ENCODE assay signal across 3 cellular contexts in the genomic region with DNA sequence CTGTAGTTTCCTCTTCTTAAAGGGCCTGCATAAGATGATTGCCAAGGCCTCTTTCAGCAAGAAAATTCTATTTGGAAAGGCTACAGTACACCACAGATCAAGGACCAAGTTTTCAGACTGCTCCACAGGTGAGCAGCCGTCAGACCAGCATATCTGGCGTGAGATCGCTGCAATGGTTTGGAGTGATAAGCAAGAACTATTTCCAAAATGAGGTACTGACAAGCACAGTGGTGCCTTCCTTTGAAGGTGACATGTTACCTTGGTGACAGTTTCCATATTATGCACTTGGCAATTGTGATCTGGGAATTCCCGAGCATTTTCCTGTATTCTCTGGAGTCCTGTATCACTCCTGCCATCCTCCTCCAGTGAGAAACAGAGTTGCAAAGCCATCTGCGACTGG.
TF ChIP-seq lines count a peak whose summit lies in the region.

No MANE protein-coding gene starts in this region.

TF ChIP-seq in GM23338, 12 proteins besides CTCF, POLR2A, EP300 and RAD21 (continues in another document):
- TF ChIP-seq, protein P1, sequence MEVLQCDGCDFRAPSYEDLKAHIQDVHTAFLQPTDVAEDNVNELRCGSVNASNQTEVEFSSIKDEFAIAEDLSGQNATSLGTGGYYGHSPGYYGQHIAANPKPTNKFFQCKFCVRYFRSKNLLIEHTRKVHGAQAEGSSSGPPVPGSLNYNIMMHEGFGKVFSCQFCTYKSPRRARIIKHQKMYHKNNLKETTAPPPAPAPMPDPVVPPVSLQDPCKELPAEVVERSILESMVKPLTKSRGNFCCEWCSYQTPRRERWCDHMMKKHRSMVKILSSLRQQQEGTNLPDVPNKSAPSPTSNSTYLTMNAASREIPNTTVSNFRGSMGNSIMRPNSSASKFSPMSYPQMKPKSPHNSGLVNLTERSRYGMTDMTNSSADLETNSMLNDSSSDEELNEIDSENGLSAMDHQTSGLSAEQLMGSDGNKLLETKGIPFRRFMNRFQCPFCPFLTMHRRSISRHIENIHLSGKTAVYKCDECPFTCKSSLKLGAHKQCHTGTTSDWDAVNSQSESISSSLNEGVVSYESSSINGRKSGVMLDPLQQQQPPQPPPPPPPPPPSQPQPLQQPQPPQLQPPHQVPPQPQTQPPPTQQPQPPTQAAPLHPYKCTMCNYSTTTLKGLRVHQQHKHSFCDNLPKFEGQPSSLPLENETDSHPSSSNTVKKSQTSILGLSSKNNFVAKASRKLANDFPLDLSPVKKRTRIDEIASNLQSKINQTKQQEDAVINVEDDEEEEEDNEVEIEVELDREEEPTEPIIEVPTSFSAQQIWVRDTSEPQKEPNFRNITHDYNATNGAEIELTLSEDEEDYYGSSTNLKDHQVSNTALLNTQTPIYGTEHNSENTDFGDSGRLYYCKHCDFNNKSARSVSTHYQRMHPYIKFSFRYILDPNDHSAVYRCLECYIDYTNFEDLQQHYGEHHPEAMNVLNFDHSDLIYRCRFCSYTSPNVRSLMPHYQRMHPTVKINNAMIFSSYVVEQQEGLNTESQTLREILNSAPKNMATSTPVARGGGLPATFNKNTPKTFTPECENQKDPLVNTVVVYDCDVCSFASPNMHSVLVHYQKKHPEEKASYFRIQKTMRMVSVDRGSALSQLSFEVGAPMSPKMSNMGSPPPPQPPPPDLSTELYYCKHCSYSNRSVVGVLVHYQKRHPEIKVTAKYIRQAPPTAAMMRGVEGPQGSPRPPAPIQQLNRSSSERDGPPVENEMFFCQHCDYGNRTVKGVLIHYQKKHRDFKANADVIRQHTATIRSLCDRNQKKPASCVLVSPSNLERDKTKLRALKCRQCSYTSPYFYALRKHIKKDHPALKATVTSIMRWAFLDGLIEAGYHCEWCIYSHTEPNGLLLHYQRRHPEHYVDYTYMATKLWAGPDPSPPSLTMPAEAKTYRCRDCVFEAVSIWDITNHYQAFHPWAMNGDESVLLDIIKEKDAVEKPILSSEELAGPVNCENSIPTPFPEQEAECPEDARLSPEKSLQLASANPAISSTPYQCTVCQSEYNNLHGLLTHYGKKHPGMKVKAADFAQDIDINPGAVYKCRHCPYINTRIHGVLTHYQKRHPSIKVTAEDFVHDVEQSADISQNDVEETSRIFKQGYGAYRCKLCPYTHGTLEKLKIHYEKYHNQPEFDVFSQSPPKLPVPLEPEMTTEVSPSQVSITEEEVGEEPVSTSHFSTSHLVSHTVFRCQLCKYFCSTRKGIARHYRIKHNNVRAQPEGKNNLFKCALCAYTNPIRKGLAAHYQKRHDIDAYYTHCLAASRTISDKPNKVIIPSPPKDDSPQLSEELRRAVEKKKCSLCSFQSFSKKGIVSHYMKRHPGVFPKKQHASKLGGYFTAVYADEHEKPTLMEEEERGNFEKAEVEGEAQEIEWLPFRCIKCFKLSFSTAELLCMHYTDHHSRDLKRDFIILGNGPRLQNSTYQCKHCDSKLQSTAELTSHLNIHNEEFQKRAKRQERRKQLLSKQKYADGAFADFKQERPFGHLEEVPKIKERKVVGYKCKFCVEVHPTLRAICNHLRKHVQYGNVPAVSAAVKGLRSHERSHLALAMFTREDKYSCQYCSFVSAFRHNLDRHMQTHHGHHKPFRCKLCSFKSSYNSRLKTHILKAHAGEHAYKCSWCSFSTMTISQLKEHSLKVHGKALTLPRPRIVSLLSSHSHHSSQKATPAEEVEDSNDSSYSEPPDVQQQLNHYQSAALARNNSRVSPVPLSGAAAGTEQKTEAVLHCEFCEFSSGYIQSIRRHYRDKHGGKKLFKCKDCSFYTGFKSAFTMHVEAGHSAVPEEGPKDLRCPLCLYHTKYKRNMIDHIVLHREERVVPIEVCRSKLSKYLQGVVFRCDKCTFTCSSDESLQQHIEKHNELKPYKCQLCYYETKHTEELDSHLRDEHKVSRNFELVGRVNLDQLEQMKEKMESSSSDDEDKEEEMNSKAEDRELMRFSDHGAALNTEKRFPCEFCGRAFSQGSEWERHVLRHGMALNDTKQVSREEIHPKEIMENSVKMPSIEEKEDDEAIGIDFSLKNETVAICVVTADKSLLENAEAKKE (CRISPR knock-in tag; IDR thresholded peaks at IDR 0.05), result no peak
- TF ChIP-seq EZH2 (IDR thresholded peaks at IDR 0.05; ENCODE audit: low read depth, unreplicated experiment) (no peak), EZH2phosphoT487 (IDR thresholded peaks at IDR 0.05; ENCODE audit: unreplicated experiment) (no peak), NANOG (IDR thresholded peaks at IDR 0.05; ENCODE audit: borderline replicate concordance) (no peak), JUNB (IDR thresholded peaks at IDR 0.05; ENCODE audit: unreplicated experiment) (no peak)

TF ChIP-seq in H1, 55 proteins besides CTCF, POLR2A, EP300 and RAD21:
- no peak for TF ChIP-seq TCF12 (IDR thresholded peaks at IDR 0.05; ENCODE audit: low read depth, low read length)
- TF ChIP-seq SP4 (IDR thresholded peaks at IDR 0.05; ENCODE audit: low read length), result no peak
- TF ChIP-seq POU5F1 (IDR thresholded peaks at IDR 0.05; ENCODE audit: low read depth, low read length), result no peak
- TF ChIP-seq YY1 (IDR thresholded peaks at IDR 0.05; ENCODE audit: low read depth, low read length), result no peak
- TF ChIP-seq TAF7 (optimal IDR thresholded peaks at IDR 0.05; ENCODE audit: borderline replicate concordance, low read depth, low read length), result no peak
- TF ChIP-seq JUN (IDR thresholded peaks at IDR 0.05; ENCODE audit: low read depth, low read length), result no peak
TF ChIP-seq in H1: peak in this region for 0.

TF ChIP-seq in neural cell, 6 proteins besides CTCF, POLR2A, EP300 and RAD21:
- TF ChIP-seq, protein P2, sequence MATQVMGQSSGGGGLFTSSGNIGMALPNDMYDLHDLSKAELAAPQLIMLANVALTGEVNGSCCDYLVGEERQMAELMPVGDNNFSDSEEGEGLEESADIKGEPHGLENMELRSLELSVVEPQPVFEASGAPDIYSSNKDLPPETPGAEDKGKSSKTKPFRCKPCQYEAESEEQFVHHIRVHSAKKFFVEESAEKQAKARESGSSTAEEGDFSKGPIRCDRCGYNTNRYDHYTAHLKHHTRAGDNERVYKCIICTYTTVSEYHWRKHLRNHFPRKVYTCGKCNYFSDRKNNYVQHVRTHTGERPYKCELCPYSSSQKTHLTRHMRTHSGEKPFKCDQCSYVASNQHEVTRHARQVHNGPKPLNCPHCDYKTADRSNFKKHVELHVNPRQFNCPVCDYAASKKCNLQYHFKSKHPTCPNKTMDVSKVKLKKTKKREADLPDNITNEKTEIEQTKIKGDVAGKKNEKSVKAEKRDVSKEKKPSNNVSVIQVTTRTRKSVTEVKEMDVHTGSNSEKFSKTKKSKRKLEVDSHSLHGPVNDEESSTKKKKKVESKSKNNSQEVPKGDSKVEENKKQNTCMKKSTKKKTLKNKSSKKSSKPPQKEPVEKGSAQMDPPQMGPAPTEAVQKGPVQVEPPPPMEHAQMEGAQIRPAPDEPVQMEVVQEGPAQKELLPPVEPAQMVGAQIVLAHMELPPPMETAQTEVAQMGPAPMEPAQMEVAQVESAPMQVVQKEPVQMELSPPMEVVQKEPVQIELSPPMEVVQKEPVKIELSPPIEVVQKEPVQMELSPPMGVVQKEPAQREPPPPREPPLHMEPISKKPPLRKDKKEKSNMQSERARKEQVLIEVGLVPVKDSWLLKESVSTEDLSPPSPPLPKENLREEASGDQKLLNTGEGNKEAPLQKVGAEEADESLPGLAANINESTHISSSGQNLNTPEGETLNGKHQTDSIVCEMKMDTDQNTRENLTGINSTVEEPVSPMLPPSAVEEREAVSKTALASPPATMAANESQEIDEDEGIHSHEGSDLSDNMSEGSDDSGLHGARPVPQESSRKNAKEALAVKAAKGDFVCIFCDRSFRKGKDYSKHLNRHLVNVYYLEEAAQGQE (IDR thresholded peaks at IDR 0.05; ENCODE audit: borderline replicate concordance), result peak; percentile 63
- TF ChIP-seq SMC3 (conservative IDR thresholded peaks at IDR 0.05; ENCODE audit: poor library complexity) (no peak), EZH2 (IDR thresholded peaks at IDR 0.05; ENCODE audit: borderline replicate concordance, insufficient read depth, low read length, poor library complexity, severe bottlenecking) (no peak), POLR2AphosphoS5 (IDR thresholded peaks at IDR 0.05) (peak; percentile 18)
